9 cellular contexts compared by ENCODE assay signal in genomic region chr10:70169011-70169410, GRCh38. TPM values are rescaled to one million over a fixed set of nuclear protein-coding genes. Genes with fewer than 3 reads are reported as not detected.
DNase-seq lines count a peak whose midpoint lies in the region; ATAC-seq and TF ChIP-seq lines count a peak whose summit lies in the region.
"Had no signal": no experiment of that assay in that cellular context is flagged by ENCODE, and none has a peak within 500 bp of the region (broad histone marks: within the 10 kb centered on the region; RNA-seq: fewer than 3 reads in every experiment).

No MANE protein-coding gene starts in this region.

- peaks cover 27% of the 10 kb centered on the region for H3K4me1 Mint-ChIP-seq in Caco-2 (ENCODE audit: low read depth, unreplicated experiment)

- H3K36me3 Mint-ChIP-seq in Caco-2 (ENCODE audit: insufficient read depth, unreplicated experiment): peaks cover 68% of the 10 kb centered on the region

- intact Hi-C loops in Caco-2 (cut with micrococcal nuclease; ENCODE audit: unreplicated experiment): no loop called here

- no peak for DNase-seq in Caco-2
- DNase-seq in OCI-M1 (lab: John Stamatoyannopoulos, UW): peak; percentile 15
- no peak for DNase-seq in stimulated activated CD4-positive, alpha-beta T cell treated with anti-CD3 and anti-CD28 coated beads, Interleukin-4, amount 100 ng/mL, for 4 hours
- DNase-seq in NCI-H1694 treated with DMSO at 0.1 percent for 48 hours (lab: John Stamatoyannopoulos, UW): no peak
- DNase-seq: NCI-H1436 had no signal

- no peak for TF ChIP-seq CTCF in Caco-2 (IDR thresholded peaks at IDR 0.05; ENCODE audit: insufficient read depth in 1 of 2, low read depth in 1 of 2, low read length in 1 of 2, severe bottlenecking in 1 of 2, unreplicated experiment in 1 of 2)

- no peak overlapping the region for H2AFZ ChIP-seq in neuron (ENCODE audit: low read depth, low read length)

- H3K4me3 ChIP-seq in Caco-2 (ENCODE audit: low read depth, low read length) (peak overlapping the region; percentile 66), endocrine pancreas (ENCODE audit: control insufficient read depth, insufficient read depth, low read length) (peak overlapping the region; percentile 85), neuron (ENCODE audit: low read length) (peak overlapping the region; percentile 95)

- CTCF ChIA-PET in Caco-2 (lab: Charles Lee): interaction anchor here (2.1 to 2.8 kb wide), 2 partner anchors 22 to 23 kb away, joined by 9 to 69 read pairs; partner anchors contain the start of gene TYSND1

- no TSS peak for BruUV-seq in Caco-2 (replicated peaks; lab: Mats Ljungman, UMichigan)

- peaks cover 5% of the 10 kb centered on the region for H3K4me1 ChIP-seq in Caco-2
- H3K4me1 ChIP-seq in endocrine pancreas (ENCODE audit: control insufficient read depth, insufficient read depth, low read length): peaks cover 5% of the 10 kb centered on the region
- peaks cover 4% of the 10 kb centered on the region for H3K4me1 ChIP-seq in neuron (ENCODE audit: insufficient read depth, low read length)

- H3K9me3 ChIP-seq in Caco-2 (no peaks in the 10 kb centered on the region), endocrine pancreas (ENCODE audit: control insufficient read depth, low read length) (no peaks in the 10 kb centered on the region), neuron (ENCODE audit: low read length) (no peaks in the 10 kb centered on the region)

- H3K27me3 Mint-ChIP-seq in Caco-2 (ENCODE audit: insufficient read depth, unreplicated experiment): no peaks in the 10 kb centered on the region

- no peaks in the 10 kb centered on the region for H3K9me3 Mint-ChIP-seq in Caco-2 (ENCODE audit: unreplicated experiment)

- H3K4me3 Mint-ChIP-seq in Caco-2 (ENCODE audit: unreplicated experiment): peak overlapping the region; percentile 96

- ATAC-seq in HG03175 (IDR thresholded peaks at IDR 0.05; ENCODE audit: unreplicated experiment) (no peak), GM21576 (IDR thresholded peaks at IDR 0.05; ENCODE audit: unreplicated experiment) (no peak)

- H3K9ac ChIP-seq in endocrine pancreas (ENCODE audit: control insufficient read depth, insufficient read depth, low read length): peak overlapping the region; percentile 14

- H3K27ac Mint-ChIP-seq in Caco-2 (ENCODE audit: unreplicated experiment): peak overlapping the region; percentile 98

- H3K27me3 ChIP-seq in Caco-2 (replicated peaks; ENCODE audit: control insufficient read depth, insufficient read depth, low read length): no peaks in the 10 kb centered on the region
- no peaks in the 10 kb centered on the region for H3K27me3 ChIP-seq in endocrine pancreas (ENCODE audit: control insufficient read depth, insufficient read depth, low read length)
- H3K27me3 ChIP-seq in neuron (ENCODE audit: insufficient read depth, low read length): no peaks in the 10 kb centered on the region

- POLR2A ChIA-PET in Caco-2 (lab: Charles Lee): interaction anchor here (0.6 to 3.7 kb wide), 3 partner anchors 18 to 85 kb away, joined by 3 to 128 read pairs (median 5); partner anchors contain the start of gene TYSND1

- H3K36me3 ChIP-seq in Caco-2 (ENCODE audit: control insufficient read depth, insufficient read depth, low read length) (peaks cover 2% of the 10 kb centered on the region), endocrine pancreas (ENCODE audit: control insufficient read depth, insufficient read depth, low read length) (no peaks in the 10 kb centered on the region), neuron (ENCODE audit: insufficient read depth, low read length) (peaks cover 17% of the 10 kb centered on the region)

RNA-seq across cellular contexts. Expression of gene SAR1A, which starts 1.3 kb away (rescaled TPM):
- total RNA-seq in Caco-2 (2022): 268 and 288 TPM in 2 replicates

RNA-seq across cellular contexts. Expression of gene TYSND1, which starts 22.5 kb away (rescaled TPM):
- 29.4 and 29.8 TPM in 2 replicates for total RNA-seq in Caco-2 (2022)

RNA-seq across cellular contexts. Expression of gene AIFM2, which starts 36.4 kb away (rescaled TPM):
- total RNA-seq in Caco-2 (2022): 29.2 and 31.1 TPM in 2 replicates
